ENCODE assay signal across 9 cellular contexts in genomic region chr6:30074331-30075093, GRCh38. TPM values are rescaled to one million over a fixed set of nuclear protein-coding genes. Genes with fewer than 3 reads are reported as not detected.
DNase-seq lines count a peak whose midpoint lies in the region; ATAC-seq and TF ChIP-seq lines count a peak whose summit lies in the region.
"Had no signal": no experiment of that assay in that cellular context is flagged by ENCODE, and none has a peak within 500 bp of the region (broad histone marks: within the 10 kb centered on the region; RNA-seq: fewer than 3 reads in every experiment).

No MANE protein-coding gene starts in this region.

- no peaks in the 10 kb centered on the region for H4K20me1 ChIP-seq in GM23248 (ENCODE audit: insufficient read depth)

- H3K27ac ChIP-seq in GM23248: no peak overlapping the region
- no peak overlapping the region for H3K27ac ChIP-seq in SJCRH30
- H3K27ac ChIP-seq in foreskin keratinocyte: peak overlapping the region; percentile 57

- peaks cover 22% of the 10 kb centered on the region for H3K36me3 Mint-ChIP-seq in progenitor cell of endocrine pancreas (ENCODE audit: insufficient read depth)

- TF ChIP-seq CTCF in foreskin keratinocyte (conservative IDR thresholded peaks at IDR 0.05): no peak
- no peak for TF ChIP-seq CTCF in progenitor cell of endocrine pancreas (IDR thresholded peaks at IDR 0.05; ENCODE audit: unreplicated experiment)

- peaks cover 14% of the 10 kb centered on the region for H3K4me1 Mint-ChIP-seq in progenitor cell of endocrine pancreas (ENCODE audit: low read depth)

- in situ Hi-C loops in GM23248 (cut with MboI): no loop called here

- no peaks in the 10 kb centered on the region for H3K79me2 ChIP-seq in GM23248 (ENCODE audit: insufficient read depth)

- H3K4me3 Mint-ChIP-seq in progenitor cell of endocrine pancreas (ENCODE audit: low read depth): peak overlapping the region; percentile 50

- no peaks in the 10 kb centered on the region for H3F3A ChIP-seq in GM23248 (ENCODE audit: insufficient read depth)

- H3K9me3 Mint-ChIP-seq in progenitor cell of endocrine pancreas (ENCODE audit: low read depth): no peaks in the 10 kb centered on the region

- H3K9me3 ChIP-seq in GM23248 (ENCODE audit: low read depth): no peaks in the 10 kb centered on the region
- H3K9me3 ChIP-seq in SJCRH30 (replicated peaks): no peaks in the 10 kb centered on the region

- H3K36me3 ChIP-seq in GM23248 (ENCODE audit: low read depth): 0 out of 2 replicates have a peak, but pooled peaks cover 3% of the 10 kb centered on the region
- H3K36me3 ChIP-seq in SJCRH30: no peaks in the 10 kb centered on the region

- ATAC-seq in foreskin keratinocyte (peak; percentile 5), HG03439 (IDR thresholded peaks at IDR 0.05; ENCODE audit: unreplicated experiment) (no peak)

- H3K4me1 ChIP-seq in GM23248 (ENCODE audit: insufficient read depth) (no peaks in the 10 kb centered on the region), SJCRH30 (no peaks in the 10 kb centered on the region), foreskin keratinocyte (peaks cover 8% of the 10 kb centered on the region)

- 6 to 8% methylated on average over 26 to 37 of the region's 37 CpGs for WGBS in GM23248 (ENCODE audit: low coverage in 1 of 2, low lambda C conversion rate in 2 of 2, missing lambda C conversion rate in 2 of 2), 2 experiments

- peak overlapping the region; percentile 51 for H3K4me3 ChIP-seq in GM23248
- H3K4me3 ChIP-seq in SJCRH30: peak overlapping the region; percentile 33

- H3K4me2 ChIP-seq in GM23248 (ENCODE audit: unreplicated experiment): peak overlapping the region; percentile 57

- DNase-seq in GM23248 (peak; percentile 26), SJCRH30 (peak; percentile 49 to 53), foreskin keratinocyte (peak in 1 of 2 donors; percentile 25), progenitor cell of endocrine pancreas (ENCODE audit: low spot score, unreplicated experiment) (no peak), cerebellum (ENCODE audit: low spot score) (no peak), DMS53 treated with DMSO at 0.1 percent for 48 hours (lab: John Stamatoyannopoulos, UW; ENCODE audit: unreplicated experiment) (no peak)
- DNase-seq: NCI-H510A treated with DMSO at 0.1 percent for 48 hours had no signal

- H3K9me2 ChIP-seq in GM23248 (ENCODE audit: insufficient read depth): no peaks in the 10 kb centered on the region

- H3K9ac ChIP-seq in GM23248: no peak overlapping the region

- peaks cover 74% of the 10 kb centered on the region for H3K27me3 ChIP-seq in GM23248 (replicated peaks; ENCODE audit: insufficient read depth)
- H3K27me3 ChIP-seq in SJCRH30: no peaks in the 10 kb centered on the region
- H3K27me3 ChIP-seq in foreskin keratinocyte: peaks cover 4% of the 10 kb centered on the region

- no peak overlapping the region for H3K27ac Mint-ChIP-seq in progenitor cell of endocrine pancreas

- peaks cover 96% of the 10 kb centered on the region for H3K27me3 Mint-ChIP-seq in progenitor cell of endocrine pancreas

- peak overlapping the region; percentile 41 for H2AFZ ChIP-seq in GM23248

RNA-seq across cellular contexts. Expression of gene RNF39, which starts 1.1 kb away (rescaled TPM):
- total RNA-seq in GM23248 (2014; rRNA removed; shearing (Covaris generic)): not detected in 2 replicates
- polyA plus RNA-seq in GM23248 (2016; fragmentation: Nextera tagmentation; extraction: Ambion mirVana) (0.21 and 0.30 TPM in 2 replicates), foreskin keratinocyte (4.6 and 5.3 TPM in 2 replicates)
- total RNA-seq in SJCRH30 (2014; rRNA removed; shearing (Covaris generic)): not detected in 2 replicates
- total RNA-seq in foreskin keratinocyte (3.2 and 3.6 TPM in 2 replicates), progenitor cell of endocrine pancreas (not detected in 2 replicates), cerebellum (0.18 TPM)
- total RNA-seq: glomerular endothelial cell had no signal

RNA-seq across cellular contexts. Expression of gene PPP1R11, which starts 7.5 kb away (rescaled TPM):
- 40.2 and 44.1 TPM in 2 replicates for total RNA-seq in GM23248 (2014; rRNA removed; shearing (Covaris generic))
- polyA plus RNA-seq in GM23248 (2016; fragmentation: Nextera tagmentation; extraction: Ambion mirVana): 77.5 and 83.1 TPM in 2 replicates
- total RNA-seq in SJCRH30 (2014; rRNA removed; shearing (Covaris generic)): 43.5 and 43.9 TPM in 2 replicates
- 48.0 and 54.8 TPM in 2 replicates for total RNA-seq in foreskin keratinocyte
- polyA plus RNA-seq in foreskin keratinocyte: 63.6 and 64.1 TPM in 2 replicates
- 45.1 and 48.4 TPM in 2 replicates for total RNA-seq in progenitor cell of endocrine pancreas
- total RNA-seq in cerebellum: 15.2 TPM

RNA-seq across cellular contexts. Expression of gene POLR1H, which starts 13.4 kb away (rescaled TPM):
- 19.2 and 21.9 TPM in 2 replicates for total RNA-seq in GM23248 (2014; rRNA removed; shearing (Covaris generic))
- polyA plus RNA-seq in GM23248 (2016; fragmentation: Nextera tagmentation; extraction: Ambion mirVana): 31.7 and 32.1 TPM in 2 replicates
- 31.0 and 40.6 TPM in 2 replicates for total RNA-seq in SJCRH30 (2014; rRNA removed; shearing (Covaris generic))
- total RNA-seq in foreskin keratinocyte: 46.7 and 48.0 TPM in 2 replicates
- 57.0 and 59.1 TPM in 2 replicates for polyA plus RNA-seq in foreskin keratinocyte
- 23.0 and 27.3 TPM in 2 replicates for total RNA-seq in progenitor cell of endocrine pancreas
- total RNA-seq in cerebellum: 13.1 TPM

RNA-seq across cellular contexts. Expression of gene TRIM31, which starts 38.4 kb away (rescaled TPM):
- not detected in 2 replicates for total RNA-seq in GM23248 (2014; rRNA removed; shearing (Covaris generic))
- not detected in 2 replicates for polyA plus RNA-seq in GM23248 (2016; fragmentation: Nextera tagmentation; extraction: Ambion mirVana)
- 0.10 TPM in 1 of 2 replicates, not detected in the other for total RNA-seq in SJCRH30 (2014; rRNA removed; shearing (Covaris generic))
- total RNA-seq in foreskin keratinocyte: 0.04 TPM in 1 of 2 replicates, not detected in the other
- 0.12 TPM in 2 replicates for polyA plus RNA-seq in foreskin keratinocyte
- total RNA-seq in progenitor cell of endocrine pancreas: not detected in 2 replicates
- total RNA-seq in cerebellum: not detected
- total RNA-seq: glomerular endothelial cell had no signal

Comparison
In these comparisons a context has a peak if more than half of its experiments do, and no peak if none do; other contexts are left out.
1. DNase-seq: peak in GM23248 (single experiment) and SJCRH30 (2 of 2); none in progenitor cell of endocrine pancreas (single experiment), cerebellum (single experiment) and DMS53 treated with DMSO at 0.1 percent for 48 hours (single experiment).